In the genomic region with DNA sequence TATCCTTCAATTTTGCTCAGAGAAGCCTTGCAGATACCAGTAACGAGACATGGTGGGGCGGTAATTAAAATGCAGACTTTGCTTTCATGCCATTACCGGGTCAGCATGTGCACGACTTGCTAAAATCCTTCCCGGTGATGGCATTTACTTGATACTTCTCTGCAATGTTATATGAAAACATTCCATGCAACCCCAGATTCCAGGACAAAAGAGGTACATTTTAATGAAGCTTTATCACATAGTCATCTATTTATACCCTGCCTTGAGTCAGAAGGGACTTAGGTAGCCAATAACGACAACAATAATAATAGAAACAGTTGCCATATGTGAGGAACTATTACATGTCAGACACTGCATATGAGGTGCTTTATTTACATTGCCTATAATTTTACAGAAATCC, we compare ENCODE assay signal across 16 cellular contexts. TPM values are rescaled to one million over a fixed set of nuclear protein-coding genes. Genes with fewer than 3 reads are reported as not detected.
DNase-seq lines count a peak whose midpoint lies in the region; ATAC-seq and TF ChIP-seq lines count a peak whose summit lies in the region.
"Had no signal": no experiment of that assay in that cellular context is flagged by ENCODE, and none has a peak within 500 bp of the region (broad histone marks: within the 10 kb centered on the region; RNA-seq: fewer than 3 reads in every experiment).

No MANE protein-coding gene starts in this region.

- no peak for TF ChIP-seq CTCF in mucosa of descending colon (IDR thresholded peaks at IDR 0.05)

- H3K9me3 ChIP-seq in mucosa of descending colon: no peaks in the 10 kb centered on the region
- H3K9me3 ChIP-seq: A549; BLaER1 treated with 17β-estradiol and CSF1 and Interleukin-3, amounts not matched to agents 10 nM and 100 nM; Caco-2 had no signal

- peaks cover 16% of the 10 kb centered on the region for H3K4me1 ChIP-seq in mucosa of descending colon (ENCODE audit: low read depth)
- H3K4me1 ChIP-seq: Caco-2 had no signal

- intact Hi-C loops in mucosa of descending colon (cut with DNase I, micrococcal nuclease): no loop called here

- H3K36me3 ChIP-seq in mucosa of descending colon (ENCODE audit: low read depth): no peaks in the 10 kb centered on the region
- H3K36me3 ChIP-seq: BLaER1 treated with 17β-estradiol and CSF1 and Interleukin-3, amounts not matched to agents 10 nM and 100 nM had no signal

- ATAC-seq in GM18520 (IDR thresholded peaks at IDR 0.05; ENCODE audit: unreplicated experiment) (no peak), mucosa of descending colon (no peak)
- ATAC-seq: A549; CD8-positive, alpha-beta T cell had no signal

- DNase-seq in NCI-H2171 treated with DMSO at 0.1 percent for 48 hours (lab: John Stamatoyannopoulos, UW): peak; percentile 11
- no peak for DNase-seq in NCI-H2171 (lab: John Stamatoyannopoulos, UW)
- DNase-seq in astrocyte of the hippocampus (ENCODE audit: low read depth, low spot score): peak; percentile 56
- DNase-seq in mucosa of descending colon: no peak
- DNase-seq: AML-193; Caco-2; Calu3; CD4-positive, alpha-beta T cell; CD8-positive, alpha-beta T cell; DMS79 treated with DMSO at 0.1 percent for 48 hours; GF-D8 had no signal

- H3K4me3 ChIP-seq in mucosa of descending colon: no peak overlapping the region
- H3K4me3 ChIP-seq: A549; BLaER1 treated with 17β-estradiol and CSF1 and Interleukin-3, amounts not matched to agents 10 nM and 100 nM had no signal

RNA-seq across cellular contexts. Expression of gene PLA2G2C, which starts 29.4 kb away (rescaled TPM):
- 1 to 10 TPM in 1 of 3 donors, under 1 TPM in 1, not detected in 1; 0.55 to 2.1 TPM for total RNA-seq in mucosa of descending colon
- total RNA-seq: A172; B cell; Caco-2; Calu3; CD4-positive, alpha-beta T cell; CD8-positive, alpha-beta T cell had no signal

RNA-seq across cellular contexts. Expression of gene UBXN10, which starts 29.8 kb away (rescaled TPM):
- total RNA-seq in mucosa of descending colon: 10 to 100 TPM in 1 of 3 donors, 1 to 10 TPM in 2; 5.8 to 15.5 (median 5.8) TPM
- total RNA-seq: A172 had no signal

Comparison
In these comparisons a context has a peak if more than half of its experiments do, and no peak if none do; other contexts are left out.
1. DNase-seq: peak in NCI-H2171 treated with DMSO at 0.1 percent for 48 hours (single experiment) and astrocyte of the hippocampus (single experiment); none in NCI-H2171 (single experiment) and mucosa of descending colon (0 of 3).